Comparison of ENCODE assay signal across 1 cellular context in the genomic region with DNA sequence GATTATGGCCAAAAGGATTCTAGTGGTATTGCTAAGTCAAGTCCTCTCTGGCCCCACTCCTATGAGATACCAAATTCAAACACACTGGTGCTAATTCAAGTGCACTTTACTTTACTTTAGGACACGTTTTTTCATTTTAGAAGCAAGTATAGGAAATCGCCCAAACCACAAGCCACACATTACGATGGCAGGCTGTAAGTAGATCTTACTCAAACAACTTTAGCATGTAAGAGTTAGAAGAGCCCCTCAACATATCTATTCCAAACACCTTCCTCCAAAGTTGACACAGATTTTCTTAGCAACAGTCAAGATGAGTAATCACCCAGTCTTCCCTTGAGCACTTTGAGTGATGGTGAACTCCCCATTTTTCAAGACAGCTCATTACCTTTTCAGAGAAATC.
TF ChIP-seq lines count a peak whose summit lies in the region.

No MANE protein-coding gene starts in this region.

TF ChIP-seq in K562, 482 proteins besides CTCF, POLR2A, EP300 and RAD21 (continued from another document):
- TF ChIP-seq AFF4 (CRISPR knock-in tag; IDR thresholded peaks at IDR 0.05) (no peak), BRD9 (IDR thresholded peaks at IDR 0.05; ENCODE audit: low read depth, partially characterized antibody) (no peak)
- TF ChIP-seq, protein P1, sequence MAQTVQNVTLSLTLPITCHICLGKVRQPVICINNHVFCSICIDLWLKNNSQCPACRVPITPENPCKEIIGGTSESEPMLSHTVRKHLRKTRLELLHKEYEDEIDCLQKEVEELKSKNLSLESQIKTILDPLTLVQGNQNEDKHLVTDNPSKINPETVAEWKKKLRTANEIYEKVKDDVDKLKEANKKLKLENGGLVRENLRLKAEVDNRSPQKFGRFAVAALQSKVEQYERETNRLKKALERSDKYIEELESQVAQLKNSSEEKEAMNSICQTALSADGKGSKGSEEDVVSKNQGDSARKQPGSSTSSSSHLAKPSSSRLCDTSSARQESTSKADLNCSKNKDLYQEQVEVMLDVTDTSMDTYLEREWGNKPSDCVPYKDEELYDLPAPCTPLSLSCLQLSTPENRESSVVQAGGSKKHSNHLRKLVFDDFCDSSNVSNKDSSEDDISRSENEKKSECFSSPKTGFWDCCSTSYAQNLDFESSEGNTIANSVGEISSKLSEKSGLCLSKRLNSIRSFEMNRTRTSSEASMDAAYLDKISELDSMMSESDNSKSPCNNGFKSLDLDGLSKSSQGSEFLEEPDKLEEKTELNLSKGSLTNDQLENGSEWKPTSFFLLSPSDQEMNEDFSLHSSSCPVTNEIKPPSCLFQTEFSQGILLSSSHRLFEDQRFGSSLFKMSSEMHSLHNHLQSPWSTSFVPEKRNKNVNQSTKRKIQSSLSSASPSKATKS (CRISPR knock-in tag; IDR thresholded peaks at IDR 0.05), result no peak
